ENCODE assay signal across 1 cellular context in genomic region chr20:52137850-52138249, GRCh38.
TF ChIP-seq lines count a peak whose summit lies in the region.

No MANE protein-coding gene starts in this region.

TF ChIP-seq in HEK293, 187 proteins besides CTCF, POLR2A, EP300 and RAD21 (continued from another document and continues in another):
- TF ChIP-seq ELK4 (IDR thresholded peaks at IDR 0.05; ENCODE audit: borderline replicate concordance, low read depth, low read length) (no peak), ZNF274 (IDR thresholded peaks at IDR 0.05; ENCODE audit: low read length) (no peak), ZNF274 (tag by site-specific recombination; IDR thresholded peaks at IDR 0.05; ENCODE audit: borderline replicate concordance) (no peak), PRDM10 (tag by site-specific recombination; IDR thresholded peaks at IDR 0.05) (no peak), OVOL3 (tag by site-specific recombination; IDR thresholded peaks at IDR 0.05) (no peak), ZFP69B (tag by site-specific recombination; IDR thresholded peaks at IDR 0.05) (no peak), ZNF514 (tag by site-specific recombination; IDR thresholded peaks at IDR 0.05) (no peak), ZNF121 (tag by site-specific recombination; IDR thresholded peaks at IDR 0.05) (no peak), ZNF132 (tag by site-specific recombination; IDR thresholded peaks at IDR 0.05; ENCODE audit: borderline replicate concordance) (no peak), ZBTB17 (tag by site-specific recombination; IDR thresholded peaks at IDR 0.05) (no peak), ZNF398 (tag by site-specific recombination; IDR thresholded peaks at IDR 0.05) (no peak), MZF1 (tag by site-specific recombination; IDR thresholded peaks at IDR 0.05; ENCODE audit: borderline replicate concordance) (no peak), SCRT1 (tag by site-specific recombination; IDR thresholded peaks at IDR 0.05; ENCODE audit: borderline replicate concordance) (no peak), ZNF791 (tag by site-specific recombination; IDR thresholded peaks at IDR 0.05) (0 out of 2 replicates have a peak, but pooled peaks have one; percentile 22), ZNF521 (tag by site-specific recombination; IDR thresholded peaks at IDR 0.05) (no peak), ZNF423 (tag by site-specific recombination; IDR thresholded peaks at IDR 0.05) (no peak), ZNF223 (tag by site-specific recombination; IDR thresholded peaks at IDR 0.05) (no peak), ZNF549 (tag by site-specific recombination; IDR thresholded peaks at IDR 0.05) (no peak), HOXD13 (CRISPR knock-in tag; IDR thresholded peaks at IDR 0.05; ENCODE audit: borderline replicate concordance) (no peak), ZNF16 (tag by site-specific recombination; IDR thresholded peaks at IDR 0.05; ENCODE audit: low read depth) (no peak), ZNF843 (tag by site-specific recombination; IDR thresholded peaks at IDR 0.05) (no peak), ZNF513 (tag by site-specific recombination; IDR thresholded peaks at IDR 0.05) (no peak), FEZF1 (tag by site-specific recombination; IDR thresholded peaks at IDR 0.05) (no peak), ZNF473 (tag by site-specific recombination; IDR thresholded peaks at IDR 0.05) (no peak), ZNF670 (tag by site-specific recombination; IDR thresholded peaks at IDR 0.05; ENCODE audit: low read depth) (no peak), ZBTB48 (tag by site-specific recombination; IDR thresholded peaks at IDR 0.05) (no peak), ZNF785 (tag by site-specific recombination; IDR thresholded peaks at IDR 0.05) (no peak), ZNF112 (tag by site-specific recombination; IDR thresholded peaks at IDR 0.05) (no peak), ZBTB6 (tag by site-specific recombination; IDR thresholded peaks at IDR 0.05) (no peak), REST (tag by site-specific recombination; IDR thresholded peaks at IDR 0.05) (peak; percentile 36; the same call in 1 of the 2 replicates), ZBTB11 (tag by site-specific recombination; conservative IDR thresholded peaks at IDR 0.05; ENCODE audit: low read depth) (peak; percentile 70), PRDM6 (tag by site-specific recombination; IDR thresholded peaks at IDR 0.05) (no peak), ZNF354C (tag by site-specific recombination; IDR thresholded peaks at IDR 0.05; ENCODE audit: borderline replicate concordance, low read depth) (no peak), TSHZ1 (tag by site-specific recombination; IDR thresholded peaks at IDR 0.05; ENCODE audit: borderline replicate concordance) (no peak), ZNF561 (tag by site-specific recombination; IDR thresholded peaks at IDR 0.05; ENCODE audit: borderline replicate concordance) (no peak), GLI4 (tag by site-specific recombination; IDR thresholded peaks at IDR 0.05) (no peak), ZBTB21 (tag by site-specific recombination; IDR thresholded peaks at IDR 0.05) (0 out of 2 replicates have a peak, but pooled peaks have one; percentile 36), BCL11B (tag by site-specific recombination; IDR thresholded peaks at IDR 0.05; ENCODE audit: low read depth) (no peak)
